Comparison of ENCODE assay signal across 24 cellular contexts in the genomic region with DNA sequence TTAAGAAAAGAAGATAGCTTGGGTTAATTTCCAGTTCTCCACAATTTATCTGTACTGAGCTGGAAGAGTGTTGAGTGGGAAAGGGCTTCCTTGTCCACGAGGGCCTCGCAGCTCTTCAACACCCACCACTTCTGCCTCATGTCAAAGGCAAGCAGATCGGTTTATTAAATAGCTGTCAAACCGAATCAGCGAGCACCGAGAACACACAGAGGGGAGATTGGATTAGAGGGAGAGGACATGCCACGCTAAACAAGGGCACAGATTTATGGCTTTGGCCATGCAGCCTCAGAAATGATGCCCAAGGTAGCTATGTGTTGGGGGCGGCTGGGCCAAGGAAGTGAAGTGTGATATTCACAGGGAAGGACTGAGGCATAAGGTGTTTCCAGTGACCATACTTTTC.
"Had no signal": no experiment of that assay in that cellular context is flagged by ENCODE, and none has a peak within 500 bp of the region (broad histone marks: within the 10 kb centered on the region; RNA-seq: fewer than 3 reads in every experiment).

No MANE protein-coding gene starts in this region.

- H3K4me3 Mint-ChIP-seq: immature natural killer cell had no signal

- H3K9me3 ChIP-seq: colonic mucosa, gastroesophageal sphincter, heart left ventricle, left lung, lower lobe of right lung had no signal

- H3K27ac Mint-ChIP-seq: immature natural killer cell had no signal

- H3K4me1 ChIP-seq: colonic mucosa, foreskin keratinocyte, gastroesophageal sphincter, heart left ventricle, left lung, lower lobe of right lung had no signal

- H3K36me3 Mint-ChIP-seq: immature natural killer cell had no signal

- H3K27ac ChIP-seq: colonic mucosa, dorsolateral prefrontal cortex, epithelial cell of prostate, foreskin keratinocyte, gastroesophageal sphincter, heart left ventricle, hepatocyte, left lung, lower lobe of right lung had no signal

- H2AFZ ChIP-seq: hepatocyte had no signal

- H3K4me3 ChIP-seq: colonic mucosa, dorsolateral prefrontal cortex, gastroesophageal sphincter, heart left ventricle, hepatocyte, left lung, lower lobe of right lung had no signal

- DNase-seq: cerebellar nuclear complex; colonic mucosa; dermis blood vessel endothelial cell; dorsolateral prefrontal cortex; effector CD4-positive, alpha-beta T cell; effector memory CD4-positive, alpha-beta T cell; erythroblast; foreskin keratinocyte; heart left ventricle; hypothalamus; immature natural killer cell; islet precursor cell; kidney; kidney glomerular epithelial cell; left colon; left lung; left ventricle myocardium superior; lower lobe of right lung; mesenchymal stem cell; midbrain had no signal

- H3K27me3 ChIP-seq: colonic mucosa, foreskin keratinocyte, gastroesophageal sphincter, heart left ventricle, hepatocyte, left lung had no signal

- H3K79me2 ChIP-seq: hepatocyte had no signal

- H3K4me1 Mint-ChIP-seq: immature natural killer cell had no signal

- ATAC-seq: esophagus mucosa, foreskin keratinocyte, gastroesophageal sphincter, heart left ventricle, left colon, left lung, left ventricle myocardium superior, lower lobe of right lung had no signal

- H3K36me3 ChIP-seq: colonic mucosa, gastroesophageal sphincter, heart left ventricle, left lung, lower lobe of right lung had no signal

- H3K4me2 ChIP-seq: hepatocyte had no signal
